Comparison of ENCODE assay signal across 9 cellular contexts in genomic region chr10:100347568-100348195, GRCh38. TPM values are rescaled to one million over a fixed set of nuclear protein-coding genes. Genes with fewer than 3 reads are reported as not detected.
DNase-seq lines count a peak whose midpoint lies in the region; ATAC-seq and TF ChIP-seq lines count a peak whose summit lies in the region.
"Had no signal": no experiment of that assay in that cellular context is flagged by ENCODE, and none has a peak within 500 bp of the region (broad histone marks: within the 10 kb centered on the region; RNA-seq: fewer than 3 reads in every experiment).

No MANE protein-coding gene starts in this region.

- no peak for DNase-seq in AG09309 (ENCODE audit: low read depth)
- peak; percentile 53 for DNase-seq in GM23248
- DNase-seq in Right ventricle myocardium superior = no peak
- DNase-seq in retinal pigment epithelial cell (ENCODE audit: low read depth) = no peak
- no peak for DNase-seq in activated CD4-positive, CD25-positive, alpha-beta regulatory T cell (lab: John Stamatoyannopoulos, UW)
- no peak for DNase-seq in effector CD4-positive, alpha-beta T cell
- DNase-seq in activated CD8-positive, alpha-beta memory T cell treated with anti-CD3 and anti-CD28 coated beads, Interleukin-2, amount 50 U/mL, for 4 hours = no peak

- H3F3A ChIP-seq in GM23248 (ENCODE audit: insufficient read depth) = no peaks in the 10 kb centered on the region

- H3K79me2 ChIP-seq in GM23248 (ENCODE audit: insufficient read depth) = 0 out of 2 replicates have a peak, but pooled peaks cover 14% of the 10 kb centered on the region

- H2AFZ ChIP-seq in GM23248 = peak overlapping the region; percentile 90

- H3K9ac ChIP-seq in GM23248 = peak overlapping the region; percentile 81

- H3K9me3 ChIP-seq in GM23248 (ENCODE audit: low read depth) = no peaks in the 10 kb centered on the region

- peak; percentile 47 for ATAC-seq in Right ventricle myocardium superior (ENCODE audit: poor library complexity)

- H3K4me1 ChIP-seq in GM23248 (ENCODE audit: insufficient read depth) = peaks cover 7% of the 10 kb centered on the region; the same call in 1 of the 2 replicates

- no peaks in the 10 kb centered on the region for H4K20me1 ChIP-seq in GM23248 (ENCODE audit: insufficient read depth)

- no peak overlapping the region for H3K27ac ChIP-seq in GM23248

- TF ChIP-seq CTCF in AG09309 (IDR thresholded peaks at IDR 0.05; ENCODE audit: control insufficient read depth, insufficient read depth, low read depth, low read length, missing control alignments) (no peak), WI38 (IDR thresholded peaks at IDR 0.05; ENCODE audit: low read depth, low read length) (no peak), retinal pigment epithelial cell (conservative IDR thresholded peaks at IDR 0.05; ENCODE audit: low read depth, low read length) (no peak)

- 22% methylated on average over 32 of the region's 32 CpGs for WGBS in GM23248 (ENCODE audit: low coverage in 1 of 2, low lambda C conversion rate in 2 of 2, missing lambda C conversion rate in 2 of 2), 2 experiments

- H3K4me3 ChIP-seq in AG09309 (ENCODE audit: control insufficient read depth, low read depth, low read length) (peak overlapping the region; percentile 86), GM23248 (peak overlapping the region; percentile 91), WI38 (ENCODE audit: low read depth, low read length) (peak overlapping the region; percentile 77), retinal pigment epithelial cell (ENCODE audit: low read length) (peak overlapping the region; percentile 98)

- no peaks in the 10 kb centered on the region for H3K27me3 ChIP-seq in GM23248 (replicated peaks; ENCODE audit: insufficient read depth)

- H3K4me2 ChIP-seq in GM23248 (ENCODE audit: unreplicated experiment) = peak overlapping the region; percentile 86

- H3K36me3 ChIP-seq in GM23248 (ENCODE audit: low read depth) = 0 out of 2 replicates have a peak, but pooled peaks cover 4% of the 10 kb centered on the region

- in situ Hi-C loops in GM23248 (cut with MboI) = loop anchor here (10.0 to 25.0 kb wide), 2 partner anchors 167 to 540 kb away; partner anchors contain the start of gene SEC31B

- intact Hi-C loops in Right ventricle myocardium superior (cut with DNase I) = loop anchor here (10.0 kb wide), 1 partner anchor 167 kb away; the partner anchor contains the start of gene SEC31B

- no peaks in the 10 kb centered on the region for H3K9me2 ChIP-seq in GM23248 (ENCODE audit: insufficient read depth)

RNA-seq across cellular contexts. Expression of gene SCD, which starts 0.6 kb away (rescaled TPM):
- total RNA-seq in GM23248 (2014; rRNA removed; shearing (Covaris generic)) = 19.5 and 24.2 TPM in 2 replicates
- polyA plus RNA-seq in GM23248 (2016; fragmentation: Nextera tagmentation; extraction: Ambion mirVana) = 18.6 and 19.5 TPM in 2 replicates
- 21.2 TPM for total RNA-seq in Right ventricle myocardium superior

RNA-seq across cellular contexts. Expression of gene PKD2L1, which starts 17.7 kb away (rescaled TPM):
- total RNA-seq in GM23248 (2014; rRNA removed; shearing (Covaris generic)) = not detected in 2 replicates
- not detected in 2 replicates for polyA plus RNA-seq in GM23248 (2016; fragmentation: Nextera tagmentation; extraction: Ambion mirVana)
- not detected for total RNA-seq in Right ventricle myocardium superior
- total RNA-seq: pulmonary artery endothelial cell had no signal
